Comparison of ENCODE assay signal across 13 cellular contexts in the genomic region with DNA sequence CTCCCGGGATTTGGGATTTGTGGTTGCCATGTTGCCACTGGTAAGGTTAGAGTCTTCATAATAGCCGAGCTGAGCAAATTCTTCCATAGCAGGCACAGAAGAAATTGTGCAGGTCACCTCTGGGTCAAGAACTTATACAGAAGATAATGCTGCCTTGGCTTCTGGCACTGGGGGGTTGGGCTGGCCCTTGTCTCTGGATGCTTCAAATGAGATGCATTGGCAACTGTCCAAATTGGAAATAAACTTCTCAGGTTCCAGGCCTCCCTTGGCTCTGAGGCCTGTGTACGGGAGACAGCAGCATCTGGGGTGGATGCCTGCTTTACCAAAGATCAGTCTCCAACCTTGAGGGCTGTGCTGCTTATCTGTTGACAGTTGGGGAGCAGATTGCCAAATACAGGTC.
A peak's percentile ranks its signal among the peaks of the same experiment; 100 is the strongest.
DNase-seq lines count a peak whose midpoint lies in the region.
"Had no signal": no experiment of that assay in that cellular context is flagged by ENCODE, and none has a peak within 500 bp of the region (broad histone marks: within the 10 kb centered on the region; RNA-seq: fewer than 3 reads in every experiment).

No MANE protein-coding gene starts in this region.

- DNase-seq in NCI-H2029 (lab: John Stamatoyannopoulos, UW), result peak; percentile 46
- DNase-seq in NCI-H2029 treated with DMSO at 0.1 percent for 48 hours (lab: John Stamatoyannopoulos, UW), result no peak
- DNase-seq in NCI-H128 (lab: John Stamatoyannopoulos, UW; ENCODE audit: unreplicated experiment), result peak; percentile 13
- DNase-seq in NCI-H82 (lab: John Stamatoyannopoulos, UW), result peak; percentile 95
- DNase-seq in left kidney (ENCODE audit: low read depth, low spot score), result peak; percentile 43
- DNase-seq in iPS-NIHi11 (ENCODE audit: low spot score), result no peak
- no peak for DNase-seq in HCEC 1CT
- DNase-seq in retina, result no peak
- DNase-seq: activated CD8-positive, alpha-beta memory T cell treated with anti-CD3 and anti-CD28 coated beads for 24 hours; activated effector memory CD4-positive, alpha-beta T cell treated with anti-CD3 and anti-CD28 coated beads, Interleukin-2, amount 50 U/mL, for 16 hours; aorta; MG63; stimulated activated CD4-positive, alpha-beta T cell treated with anti-CD3 and anti-CD28 coated beads, Interleukin-15, amount 100 ng/mL, for 24 hours had no signal

Comparison
In these comparisons a context has a peak if more than half of its experiments do, and no peak if none do; other contexts are left out.
1. DNase-seq: peak in NCI-H2029 (single experiment), NCI-H128 (single experiment), NCI-H82 (single experiment) and left kidney (single experiment); none in NCI-H2029 treated with DMSO at 0.1 percent for 48 hours (single experiment), iPS-NIHi11 (single experiment), HCEC 1CT (single experiment) and retina (single experiment).